In genomic region chr11:108724974-108725689, GRCh38 we compare ENCODE assay signal across 30 cellular contexts.
"Had no signal": no experiment of that assay in that cellular context is flagged by ENCODE, and none has a peak within 500 bp of the region (broad histone marks: within the 10 kb centered on the region; RNA-seq: fewer than 3 reads in every experiment).

No MANE protein-coding gene starts in this region.

- H3K4me1 ChIP-seq: left lung, lower lobe of right lung, neural progenitor cell, right atrium auricular region, suprapubic skin, tibial artery, upper lobe of right lung had no signal

- H3K27ac ChIP-seq: left lung, lower lobe of right lung, neural progenitor cell, neutrophil, right atrium auricular region, skin epidermis, suprapubic skin, thoracic aorta, tibial artery, upper lobe of right lung had no signal

- H3K9me3 Mint-ChIP-seq: immature natural killer cell, natural killer cell, neural progenitor cell had no signal

- DNase-seq: hypothalamus; immature natural killer cell; kidney; left colon; left lung; lower lobe of right lung; mammary epithelial cell; mesenchymal stem cell; natural killer cell; nephron progenitor cell; occipital lobe; stimulated activated CD4-positive, alpha-beta T cell treated with anti-CD3 and anti-CD28 coated beads, Interleukin-12 subunit alpha, Interleukin-12 subunit beta, amount 100 ng/mL, for 4 hours; stimulated activated CD4-positive, alpha-beta T cell treated with anti-CD3 and anti-CD28 coated beads, Interleukin-15, amount 100 ng/mL, for 24 hours; stimulated activated CD4-positive, alpha-beta T cell treated with anti-CD3 and anti-CD28 coated beads, Interleukin-2, amount 100 ng/mL, for 24 hours; stimulated activated CD4-positive, alpha-beta T cell treated with anti-CD3 and anti-CD28 coated beads, Interleukin-4, amount 100 ng/mL, for 1 hour; stimulated activated naive CD4-positive, alpha-beta T cell; tibial artery; trophoblast cell; upper lobe of right lung had no signal

- ATAC-seq: left colon, left lung, lower lobe of right lung, natural killer cell, sciatic nerve, upper lobe of right lung had no signal

- H3K27me3 ChIP-seq: left lung, neural progenitor cell, neutrophil, right atrium auricular region, suprapubic skin, tibial artery, upper lobe of right lung had no signal

- H3K9ac ChIP-seq: neural progenitor cell had no signal

- H3K27me3 Mint-ChIP-seq: progenitor cell of endocrine pancreas; stimulated activated naive CD8-positive, alpha-beta T cell treated with anti-CD3 and anti-CD28 coated beads, Interleukin-15, Interleukin-2, amounts not matched to agents 100 ng/mL and 50 ng/mL, for 24 hours had no signal

- H3K4me3 Mint-ChIP-seq: immature natural killer cell; natural killer cell; nephron progenitor cell; neural progenitor cell; stimulated activated naive CD8-positive, alpha-beta T cell treated with anti-CD3 and anti-CD28 coated beads, Interleukin-15, Interleukin-2, amounts not matched to agents 100 ng/mL and 50 ng/mL, for 24 hours had no signal

- H3K4me2 ChIP-seq: neural progenitor cell had no signal

- FAIRE-seq: islet of Langerhans, kidney, urothelium cell line had no signal

- H3K27ac Mint-ChIP-seq: immature natural killer cell; natural killer cell; nephron progenitor cell; neural progenitor cell; progenitor cell of endocrine pancreas; stimulated activated naive CD8-positive, alpha-beta T cell treated with anti-CD3 and anti-CD28 coated beads, Interleukin-15, Interleukin-2, amounts not matched to agents 100 ng/mL and 50 ng/mL, for 24 hours had no signal

- H3K4me3 ChIP-seq: left lung, lower lobe of right lung, neural progenitor cell, right atrium auricular region, skin epidermis, suprapubic skin, thoracic aorta, tibial artery, upper lobe of right lung had no signal

- H3K9me3 ChIP-seq: lower lobe of right lung, neutrophil, suprapubic skin, thoracic aorta, tibial artery, upper lobe of right lung had no signal

- H3K36me3 ChIP-seq: neutrophil, thoracic aorta had no signal

- H2AFZ ChIP-seq: neural progenitor cell had no signal

- H3K4me1 Mint-ChIP-seq: neural progenitor cell had no signal
